Comparison of ENCODE assay signal across 10 cellular contexts in the genomic region with DNA sequence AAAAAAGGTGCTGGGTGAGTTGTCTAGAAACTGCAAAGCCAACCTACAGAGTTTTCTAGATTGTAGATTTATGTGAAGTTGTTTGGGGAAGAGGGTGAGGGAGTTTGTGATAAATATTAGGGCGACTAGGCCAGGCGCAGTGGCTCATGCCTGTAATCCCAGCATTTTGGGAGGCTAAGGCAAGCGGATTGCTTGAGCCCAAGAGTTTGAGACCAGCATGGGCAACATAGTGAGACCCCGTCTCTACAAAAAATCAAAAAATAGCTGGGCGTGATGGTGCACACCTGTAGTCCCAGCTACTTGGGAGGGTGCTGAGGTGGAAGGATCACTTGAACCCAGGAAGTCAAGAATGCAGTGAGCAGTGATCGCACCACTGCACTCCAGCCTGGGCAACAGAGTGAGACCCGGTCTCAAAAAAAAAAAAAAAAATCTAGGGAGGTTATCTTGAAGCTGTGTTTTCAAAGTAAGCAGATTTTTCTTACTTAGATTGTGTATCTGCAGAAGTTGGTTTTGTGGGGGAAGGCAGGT. TPM values are rescaled to one million over a fixed set of nuclear protein-coding genes. Genes with fewer than 3 reads are reported as not detected.
A peak's percentile ranks its signal among the peaks of the same experiment; 100 is the strongest.
DNase-seq lines count a peak whose midpoint lies in the region; ATAC-seq, FAIRE-seq and TF ChIP-seq lines count a peak whose summit lies in the region.
"Had no signal": no experiment of that assay in that cellular context is flagged by ENCODE, and none has a peak within 500 bp of the region (broad histone marks: within the 10 kb centered on the region; RNA-seq: fewer than 3 reads in every experiment).

No MANE protein-coding gene starts in this region.

- no peak for TF ChIP-seq POLR2A in erythroblast (IDR thresholded peaks at IDR 0.05; ENCODE audit: low read length)

- peaks cover 24% of the 10 kb centered on the region for H3K4me1 ChIP-seq in skeletal muscle satellite cell (ENCODE audit: control insufficient read depth, insufficient read depth, low read length)

- peak; percentile 78 for FAIRE-seq in GM18507 (lab: Jason Lieb, UNC)

- peak overlapping the region; percentile 76; the same call in 1 of the 2 replicates for H3K27ac ChIP-seq in VCaP
- H3K27ac ChIP-seq: cardiac muscle cell had no signal

- DNase-seq in GM18507 (ENCODE audit: extremely low spot score, insufficient read length, low read depth) (no peak), fibroblast of villous mesenchyme (ENCODE audit: low read depth) (no peak), erythroblast (lab: John Stamatoyannopoulos, UW) (no peak), foreskin melanocyte (no peak)
- no peak for DNase-seq in central memory CD4-positive, alpha-beta T cell
- DNase-seq: NCI-H345 had no signal

- peak overlapping the region; percentile 91 for H3K4me2 ChIP-seq in skeletal muscle satellite cell (ENCODE audit: low read length)

- no peaks in the 10 kb centered on the region for H3K9me3 ChIP-seq in skeletal muscle satellite cell (replicated peaks; ENCODE audit: low read length)

- H3K4me3 ChIP-seq in fibroblast of villous mesenchyme (ENCODE audit: low read depth, low read length) (peak overlapping the region; percentile 95), skeletal muscle satellite cell (ENCODE audit: low read length) (peak overlapping the region; percentile 79)
- H3K4me3 ChIP-seq: cardiac muscle cell had no signal

- TF ChIP-seq CTCF in VCaP (conservative IDR thresholded peaks at IDR 0.05) (no peak), fibroblast of villous mesenchyme (IDR thresholded peaks at IDR 0.05; ENCODE audit: insufficient read depth, low read depth, low read length) (no peak)

- H3K36me3 ChIP-seq in skeletal muscle satellite cell (ENCODE audit: insufficient read depth, low read length) = no peaks in the 10 kb centered on the region
- H3K36me3 ChIP-seq: cardiac muscle cell had no signal

- H3K9ac ChIP-seq in skeletal muscle satellite cell (ENCODE audit: low read depth, low read length) = peak overlapping the region; percentile 89

- no peak for ATAC-seq in GM21786 (IDR thresholded peaks at IDR 0.05; ENCODE audit: unreplicated experiment)

- H3K27me3 ChIP-seq in skeletal muscle satellite cell (ENCODE audit: control insufficient read depth, insufficient read depth, low read length) = no peaks in the 10 kb centered on the region
- H3K27me3 ChIP-seq: cardiac muscle cell had no signal

RNA-seq across cellular contexts. Expression of gene APOL6, which starts 0.8 kb away (rescaled TPM):
- total RNA-seq in fibroblast of villous mesenchyme = 33.8 and 39.3 TPM in 2 replicates
- 11.4 and 13.4 TPM in 2 replicates for total RNA-seq in skeletal muscle satellite cell (2012; rRNA removed)
- total RNA-seq: cardiac muscle cell had no signal

RNA-seq across cellular contexts. Expression of gene MB, which starts 32.0 kb away (rescaled TPM):
- total RNA-seq in fibroblast of villous mesenchyme = not detected in 2 replicates
- 0.22 TPM in 1 of 2 replicates, not detected in the other for total RNA-seq in skeletal muscle satellite cell (2012; rRNA removed)
